In the genomic region with DNA sequence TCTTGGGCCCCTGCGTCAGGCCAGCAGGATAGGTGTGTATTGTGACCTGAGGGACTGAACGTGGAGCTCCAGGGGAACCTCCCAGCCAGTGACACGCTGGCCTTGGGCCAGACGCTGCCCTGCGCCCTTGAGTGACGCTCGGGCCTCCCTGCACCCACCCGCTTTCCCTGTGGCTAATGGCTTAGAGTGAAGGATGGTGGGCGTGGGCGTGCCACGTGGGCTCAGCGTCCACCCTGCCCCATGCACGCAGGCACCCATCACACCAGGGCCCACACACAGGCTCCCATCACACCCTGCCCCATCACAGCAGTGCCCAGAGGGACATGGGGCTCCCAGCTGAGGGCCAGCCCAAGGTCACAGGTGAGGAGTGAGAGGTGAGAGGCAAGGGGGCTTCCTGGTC, we compare ENCODE assay signal across 25 cellular contexts. TPM values are rescaled to one million over a fixed set of nuclear protein-coding genes. Genes with fewer than 3 reads are reported as not detected.
A peak's percentile ranks its signal among the peaks of the same experiment; 100 is the strongest.
DNase-seq lines count a peak whose midpoint lies in the region; ATAC-seq, FAIRE-seq and TF ChIP-seq lines count a peak whose summit lies in the region.
"Had no signal": no experiment of that assay in that cellular context is flagged by ENCODE, and none has a peak within 500 bp of the region (broad histone marks: within the 10 kb centered on the region; RNA-seq: fewer than 3 reads in every experiment).

No MANE protein-coding gene starts in this region.

- H2BK15ac ChIP-seq in neuronal stem cell (ENCODE audit: low read length): no peak overlapping the region

- peak overlapping the region; percentile 37 for H2AK5ac ChIP-seq in neuronal stem cell (ENCODE audit: low read depth, low read length)

- no peak for DNase-seq in HepG2 (ENCODE audit: low spot score)
- DNase-seq in right lobe of liver: no peak
- no peak for DNase-seq in RWPE1 (ENCODE audit: low spot score)
- no peak for DNase-seq in neuronal stem cell (ENCODE audit: low spot score)
- no peak for DNase-seq in KBM-7
- DNase-seq in progenitor cell of endocrine pancreas (ENCODE audit: low spot score, unreplicated experiment): no peak
- DNase-seq: C1 segment of cervical spinal cord; Calu3; CD4-positive, alpha-beta memory T cell; COR-L47; DMS53; DMS79 treated with DMSO at 0.1 percent for 48 hours; GF-D8; GM23248; H9; HFFc6 had no signal

- H3K27ac ChIP-seq in HepG2 (ENCODE audit: extremely low read length, insufficient read depth, low read length): no peak overlapping the region
- H3K27ac ChIP-seq in right lobe of liver: no peak overlapping the region
- peak overlapping the region; percentile 3; the same call in 1 of the 2 replicates for H3K27ac ChIP-seq in RWPE1
- H3K27ac ChIP-seq in neuronal stem cell (replicated peaks; ENCODE audit: low read length): no peak overlapping the region
- H3K27ac ChIP-seq: GM23248 had no signal

- H3K79me1 ChIP-seq in neuronal stem cell (ENCODE audit: low read depth, low read length): peaks cover 4% of the 10 kb centered on the region

- H3K36me3 Mint-ChIP-seq in progenitor cell of endocrine pancreas (ENCODE audit: insufficient read depth): peaks cover 2% of the 10 kb centered on the region
- H3K36me3 Mint-ChIP-seq: CD4-positive, alpha-beta memory T cell had no signal

- no peak overlapping the region for H2BK120ac ChIP-seq in neuronal stem cell (ENCODE audit: low read depth, low read length)

- H3K14ac ChIP-seq in neuronal stem cell (ENCODE audit: low read length): no peak overlapping the region

- no peak overlapping the region for H4K8ac ChIP-seq in neuronal stem cell (ENCODE audit: low read depth, low read length)

- no peak overlapping the region for H4K91ac ChIP-seq in neuronal stem cell (ENCODE audit: low read depth, low read length, poor library complexity)

- in situ Hi-C loops in HepG2 (cut with HindIII; ENCODE audit: extremely low pct_ligation_motif_present, low pct_unique_long_range_greater_than_20kb) (loop anchor here (10.0 kb wide), 1 partner anchor 192 kb away; a partner anchor contains a TSS), KBM-7 (cut with MboI; ENCODE audit: low pct_unique_long_range_greater_than_20kb, low sequenced_read_pairs) (no loop called here)

- no TSS peak for BruUV-seq in HepG2 (replicated peaks; lab: Mats Ljungman, UMichigan)

- no peak overlapping the region for H3K18ac ChIP-seq in neuronal stem cell (ENCODE audit: low read length)

- H3K79me2 ChIP-seq in HepG2 (ENCODE audit: insufficient read depth, low read length): no peaks in the 10 kb centered on the region

- H3K27me3 ChIP-seq in HepG2 (ENCODE audit: control insufficient read depth in 1 of 2, insufficient read depth in 2 of 2, low read length in 2 of 2): no peaks in the 10 kb centered on the region
- no peaks in the 10 kb centered on the region for H3K27me3 ChIP-seq in right lobe of liver
- H3K27me3 ChIP-seq in neuronal stem cell (ENCODE audit: control insufficient read depth in 3 of 3, insufficient read depth in 3 of 3, low read depth in 1 of 3, low read length in 3 of 3): no peaks in the 10 kb centered on the region

- POLR2A ChIA-PET in HepG2 (lab: Yijun Ruan, JAX) (no interaction called here), RWPE1 (lab: Yijun Ruan, JAX; ENCODE audit: low non-redundant PET) (no interaction called here)

- H3K27ac Mint-ChIP-seq in progenitor cell of endocrine pancreas: no peak overlapping the region
- H3K27ac Mint-ChIP-seq: CD4-positive, alpha-beta memory T cell; H9; HFFc6 had no signal

- no peak overlapping the region for H3K9ac ChIP-seq in HepG2 (ENCODE audit: insufficient read depth, low read depth, low read length)
- H3K9ac ChIP-seq in neuronal stem cell (ENCODE audit: low read depth, low read length, poor library complexity): no peak overlapping the region
- H3K9ac ChIP-seq: GM23248 had no signal

- TF ChIP-seq RAD21 in HepG2 (CRISPR knock-in tag; IDR thresholded peaks at IDR 0.05): no peak

- H2BK12ac ChIP-seq in neuronal stem cell (ENCODE audit: low read length): no peak overlapping the region

- no CpG with 5 or more reads among the region's 13 CpGs for WGBS in HepG2 (ENCODE audit: low lambda C conversion rate)
- no CpG with 5 or more reads among the region's 13 CpGs for WGBS in right lobe of liver (ENCODE audit: insufficient coverage, low coverage, low lambda C conversion rate, missing lambda C conversion rate)
- WGBS in neuronal stem cell (ENCODE audit: extremely low coverage in 2 of 2, insufficient read length in 2 of 2, insufficient replicate concordance in 1 of 2), 2 donors: no CpG with 5 or more reads among the region's 13 CpGs

- intact Hi-C loops in HepG2 (cut with micrococcal nuclease; ENCODE audit: unreplicated experiment): no loop called here
- intact Hi-C loops in right lobe of liver (cut with DNase I): loop anchor here (5.0 to 10.0 kb wide), 3 partner anchors 92 to 262 kb away; a partner anchor contains a TSS

- H3K9me3 ChIP-seq in HepG2 (ENCODE audit: low read length) (no peaks in the 10 kb centered on the region), right lobe of liver (no peaks in the 10 kb centered on the region), neuronal stem cell (replicated peaks in 1 of 2; ENCODE audit: control insufficient read depth in 2 of 2, insufficient read depth in 1 of 2, low read depth in 1 of 2, low read length in 2 of 2) (no peaks in the 10 kb centered on the region)

- H2AFZ ChIP-seq in HepG2 (ENCODE audit: low read length) (no peak overlapping the region), neuronal stem cell (ENCODE audit: low read length) (no peak overlapping the region)
- H2AFZ ChIP-seq: GM23248 had no signal

- H3K4me3 ChIP-seq in HepG2 (replicated peaks in 1 of 3; ENCODE audit: insufficient read depth in 1 of 3, low read depth in 2 of 3, low read length in 3 of 3) (no peak overlapping the region), right lobe of liver (no peak overlapping the region), neuronal stem cell (ENCODE audit: low read length in 2 of 2) (no peak overlapping the region)
- H3K4me3 ChIP-seq: GM23248 had no signal

- H3K4me2 ChIP-seq in HepG2 (ENCODE audit: low read depth, low read length): no peak overlapping the region
- no peak overlapping the region for H3K4me2 ChIP-seq in neuronal stem cell (ENCODE audit: insufficient read depth, low read length, poor library complexity, severe bottlenecking)

- TF ChIP-seq EP300 in HepG2 (IDR thresholded peaks at IDR 0.05; ENCODE audit: low read depth in 2 of 2, low read length in 2 of 2) (no peak), HepG2 (CRISPR knock-in tag; IDR thresholded peaks at IDR 0.05; ENCODE audit: borderline replicate concordance) (no peak)

- H3K4me1 Mint-ChIP-seq in progenitor cell of endocrine pancreas (ENCODE audit: low read depth): no peaks in the 10 kb centered on the region
- H3K4me1 Mint-ChIP-seq: H9 had no signal

- FAIRE-seq in HepG2 (lab: Jason Lieb, UNC): no peak
- FAIRE-seq: GM12892, H1 had no signal

- H3K36me3 ChIP-seq in HepG2 (replicated peaks in 1 of 2; ENCODE audit: control insufficient read depth in 1 of 2, insufficient read depth in 2 of 2, low read length in 2 of 2) (no peaks in the 10 kb centered on the region), right lobe of liver (no peaks in the 10 kb centered on the region), neuronal stem cell (replicated peaks in 1 of 2; ENCODE audit: control insufficient read depth in 2 of 2, insufficient read depth in 2 of 2, low read length in 2 of 2) (peaks cover 3 to 23% of the 10 kb centered on the region in 2 donors)

- no peaks in the 10 kb centered on the region for H4K20me1 ChIP-seq in HepG2 (ENCODE audit: insufficient read depth, low read length)

- no peak overlapping the region for H3K4ac ChIP-seq in neuronal stem cell (ENCODE audit: low read length)

- H2BK5ac ChIP-seq in neuronal stem cell (ENCODE audit: low read length): no peak overlapping the region

- TF ChIP-seq CTCF in HepG2 (CRISPR knock-in tag; IDR thresholded peaks at IDR 0.05) (no peak), right lobe of liver (IDR thresholded peaks at IDR 0.05) (no peak), RWPE1 (conservative IDR thresholded peaks at IDR 0.05; ENCODE audit: low read depth) (no peak), progenitor cell of endocrine pancreas (IDR thresholded peaks at IDR 0.05; ENCODE audit: unreplicated experiment) (no peak)

- ATAC-seq in HepG2 (no peak), right lobe of liver (no peak), GM21786 (IDR thresholded peaks at IDR 0.05; ENCODE audit: unreplicated experiment) (no peak)
- ATAC-seq: HCT116 had no signal

- peak overlapping the region; percentile 85 for H3K23ac ChIP-seq in neuronal stem cell (ENCODE audit: low read depth, low read length, poor library complexity)

- H3K9me3 Mint-ChIP-seq in progenitor cell of endocrine pancreas (ENCODE audit: low read depth): no peaks in the 10 kb centered on the region
- H3K9me3 Mint-ChIP-seq: CD4-positive, alpha-beta memory T cell; H9; HFFc6 had no signal

- H3K4me1 ChIP-seq in HepG2 (ENCODE audit: insufficient read depth, low read length) (peaks cover 31% of the 10 kb centered on the region), right lobe of liver (peaks cover 0 to 3% (median 0%) of the 10 kb centered on the region in 4 donors), neuronal stem cell (ENCODE audit: control insufficient read depth in 2 of 2, insufficient read depth in 1 of 2, low read depth in 1 of 2, low read length in 2 of 2) (peaks cover 3 to 23% of the 10 kb centered on the region in 2 donors)

- H3K4me3 Mint-ChIP-seq in progenitor cell of endocrine pancreas (ENCODE audit: low read depth): no peak overlapping the region
- H3K4me3 Mint-ChIP-seq: CD4-positive, alpha-beta memory T cell; H9; HFFc6 had no signal

- TF ChIP-seq POLR2A in HepG2 (IDR thresholded peaks at IDR 0.05; ENCODE audit: insufficient read depth in 1 of 2, low read depth in 2 of 2, low read length in 2 of 2): no peak
- TF ChIP-seq POLR2A in right lobe of liver (IDR thresholded peaks at IDR 0.05): no peak

- peaks cover 3% of the 10 kb centered on the region for H3K27me3 Mint-ChIP-seq in progenitor cell of endocrine pancreas
- H3K27me3 Mint-ChIP-seq: CD4-positive, alpha-beta memory T cell had no signal

- CTCF ChIA-PET in HepG2 (lab: Yijun Ruan, JAX; ENCODE audit: low intra/inter-chr PET ratio, low total read pairs): no interaction called here
- CTCF ChIA-PET in RWPE1 (lab: Yijun Ruan, JAX): interaction anchor here (0.6 to 6.3 kb wide), 8 partner anchors 10 to 189 kb away, joined by 3 to 97 read pairs (median 6); a partner anchor contains a TSS

RNA-seq across cellular contexts. Expression of a gene that starts 5.1 kb away (rescaled TPM):
- total RNA-seq in HepG2 (2016; rRNA removed; fragmentation: Illumina TruSeq; extraction: Trizol) (not detected in 2 replicates), right lobe of liver (under 1 TPM in 2 of 6 experiments, not detected in 4; 0.12 to 0.13 TPM), progenitor cell of endocrine pancreas (not detected in 2 replicates)
- not detected in 2 replicates for total RNA-seq in HepG2 (2016; cell fraction: cytosol; rRNA removed; fragmentation: Illumina TruSeq; extraction: Trizol; ENCODE audit: low read depth)
- not detected in 2 replicates for total RNA-seq in HepG2 (2016; cell fraction: insoluble cytoplasmic fraction; rRNA removed; fragmentation: Illumina TruSeq; extraction: Trizol)
- not detected in 2 replicates for total RNA-seq in HepG2 (2016; cell fraction: membrane; rRNA removed; fragmentation: Illumina TruSeq; extraction: Trizol)
- not detected in 2 replicates for total RNA-seq in HepG2 (2016; cell fraction: nucleus; rRNA removed; fragmentation: Illumina TruSeq; extraction: Trizol)
- polyA plus RNA-seq in HepG2 (2011; rRNA removed): 0.05 TPM in 1 of 2 replicates, not detected in the other
- polyA plus RNA-seq in HepG2 (2011; cell fraction: cytosol; rRNA removed): 0.05 TPM in 1 of 2 replicates, not detected in the other
- not detected in 2 replicates for polyA plus RNA-seq in HepG2 (2011; cell fraction: nucleus; rRNA removed)
- polyA plus RNA-seq in HepG2 (2012): not detected in 2 replicates
- not detected in 2 replicates for polyA plus RNA-seq in HepG2 (2016; cell fraction: cytosol; fragmentation: Illumina TruSeq; extraction: Trizol; ENCODE audit: low read depth)
- not detected in 2 replicates for polyA plus RNA-seq in HepG2 (2016; cell fraction: insoluble cytoplasmic fraction; fragmentation: Illumina TruSeq; extraction: Trizol; ENCODE audit: low read depth)
- polyA plus RNA-seq in HepG2 (2016; cell fraction: membrane; fragmentation: Illumina TruSeq; extraction: Trizol; ENCODE audit: low read depth): not detected in 2 replicates
- polyA plus RNA-seq in HepG2 (2016; cell fraction: nucleus; fragmentation: Illumina TruSeq; extraction: Trizol; ENCODE audit: insufficient read depth, low read depth): not detected in 2 replicates
- polyA minus RNA-seq in HepG2 (2011; rRNA and poly(A)+ RNA removed; ENCODE audit: low replicate concordance): 0.07 TPM in 1 of 2 replicates, not detected in the other
- not detected in 2 replicates for polyA minus RNA-seq in HepG2 (2011; cell fraction: cytosol; rRNA and poly(A)+ RNA removed)
- not detected in 2 replicates for polyA minus RNA-seq in HepG2 (2011; cell fraction: nucleus; rRNA and poly(A)+ RNA removed)
- polyA plus RNA-seq in neuronal stem cell (2013, experiment 1 of 2): not detected
- polyA plus RNA-seq in neuronal stem cell (2013, experiment 2 of 2): not detected
- total RNA-seq: A172, A673, Calu3, Daoy, G401, GM23248, H1, H9, HFFc6 had no signal
- polyA plus RNA-seq: BJ, GM23248, H1 had no signal

RNA-seq across cellular contexts. Expression of a gene that starts 8.9 kb away (rescaled TPM):
- total RNA-seq in HepG2 (2016; rRNA removed; fragmentation: Illumina TruSeq; extraction: Trizol): 0.63 and 0.84 TPM in 2 replicates
- total RNA-seq in HepG2 (2016; cell fraction: cytosol; rRNA removed; fragmentation: Illumina TruSeq; extraction: Trizol; ENCODE audit: low read depth): 1.2 TPM in 1 of 2 replicates, not detected in the other
- total RNA-seq in HepG2 (2016; cell fraction: insoluble cytoplasmic fraction; rRNA removed; fragmentation: Illumina TruSeq; extraction: Trizol): 0.65 and 1.7 TPM in 2 replicates
- 0.59 and 0.79 TPM in 2 replicates for total RNA-seq in HepG2 (2016; cell fraction: membrane; rRNA removed; fragmentation: Illumina TruSeq; extraction: Trizol)
- 2.7 and 4.8 TPM in 2 replicates for total RNA-seq in HepG2 (2016; cell fraction: nucleus; rRNA removed; fragmentation: Illumina TruSeq; extraction: Trizol)
- 5.4 and 7.0 TPM in 2 replicates for polyA plus RNA-seq in HepG2 (2011; rRNA removed)
- 1.7 and 3.4 TPM in 2 replicates for polyA plus RNA-seq in HepG2 (2011; cell fraction: cytosol; rRNA removed)
- 93.3 and 114 TPM in 2 replicates for polyA plus RNA-seq in HepG2 (2011; cell fraction: nucleus; rRNA removed)
- polyA plus RNA-seq in HepG2 (2012): 4.5 and 8.4 TPM in 2 replicates
- polyA plus RNA-seq in HepG2 (2016; cell fraction: cytosol; fragmentation: Illumina TruSeq; extraction: Trizol; ENCODE audit: low read depth): 1.00 and 1.1 TPM in 2 replicates
- polyA plus RNA-seq in HepG2 (2016; cell fraction: insoluble cytoplasmic fraction; fragmentation: Illumina TruSeq; extraction: Trizol; ENCODE audit: low read depth): 0.67 and 1.8 TPM in 2 replicates
- polyA plus RNA-seq in HepG2 (2016; cell fraction: membrane; fragmentation: Illumina TruSeq; extraction: Trizol; ENCODE audit: low read depth): 1.1 and 1.5 TPM in 2 replicates
- 9.8 and 12.2 TPM in 2 replicates for polyA plus RNA-seq in HepG2 (2016; cell fraction: nucleus; fragmentation: Illumina TruSeq; extraction: Trizol; ENCODE audit: insufficient read depth, low read depth)
- polyA minus RNA-seq in HepG2 (2011; rRNA and poly(A)+ RNA removed; ENCODE audit: low replicate concordance): 1.9 and 12.5 TPM in 2 replicates
- 2.9 and 3.0 TPM in 2 replicates for polyA minus RNA-seq in HepG2 (2011; cell fraction: cytosol; rRNA and poly(A)+ RNA removed)
- polyA minus RNA-seq in HepG2 (2011; cell fraction: nucleus; rRNA and poly(A)+ RNA removed): 3.9 and 4.2 TPM in 2 replicates
- total RNA-seq in right lobe of liver: 10 to 100 TPM in 5 of 6 experiments, 1 to 10 TPM in 1; 9.3 to 14.9 (median 12.2) TPM
- polyA plus RNA-seq in neuronal stem cell (2013, experiment 1 of 2): 41.2 TPM
- polyA plus RNA-seq in neuronal stem cell (2013, experiment 2 of 2): 37.6 TPM
- total RNA-seq in progenitor cell of endocrine pancreas: 62.0 and 73.2 TPM in 2 replicates

RNA-seq across cellular contexts. Expression of a gene that starts 9.0 kb away (rescaled TPM):
- 0.72 and 2.9 TPM in 2 replicates for total RNA-seq in HepG2 (2016; rRNA removed; fragmentation: Illumina TruSeq; extraction: Trizol)
- total RNA-seq in HepG2 (2016; cell fraction: cytosol; rRNA removed; fragmentation: Illumina TruSeq; extraction: Trizol; ENCODE audit: low read depth): 0.35 and 1.1 TPM in 2 replicates
- 1.1 and 2.6 TPM in 2 replicates for total RNA-seq in HepG2 (2016; cell fraction: insoluble cytoplasmic fraction; rRNA removed; fragmentation: Illumina TruSeq; extraction: Trizol)
- total RNA-seq in HepG2 (2016; cell fraction: membrane; rRNA removed; fragmentation: Illumina TruSeq; extraction: Trizol): 0.96 and 1.1 TPM in 2 replicates
- total RNA-seq in HepG2 (2016; cell fraction: nucleus; rRNA removed; fragmentation: Illumina TruSeq; extraction: Trizol): 5.7 and 7.0 TPM in 2 replicates
- polyA plus RNA-seq in HepG2 (2011; rRNA removed): 19.2 and 21.0 TPM in 2 replicates
- polyA plus RNA-seq in HepG2 (2011; cell fraction: cytosol; rRNA removed): 8.6 and 13.3 TPM in 2 replicates
- 246 and 388 TPM in 2 replicates for polyA plus RNA-seq in HepG2 (2011; cell fraction: nucleus; rRNA removed)
- 22.2 and 22.7 TPM in 2 replicates for polyA plus RNA-seq in HepG2 (2012)
- polyA plus RNA-seq in HepG2 (2016; cell fraction: cytosol; fragmentation: Illumina TruSeq; extraction: Trizol; ENCODE audit: low read depth): 0.33 and 0.37 TPM in 2 replicates
- polyA plus RNA-seq in HepG2 (2016; cell fraction: insoluble cytoplasmic fraction; fragmentation: Illumina TruSeq; extraction: Trizol; ENCODE audit: low read depth): 0.39 and 1.4 TPM in 2 replicates
- 0.64 and 0.73 TPM in 2 replicates for polyA plus RNA-seq in HepG2 (2016; cell fraction: membrane; fragmentation: Illumina TruSeq; extraction: Trizol; ENCODE audit: low read depth)
- 15.6 and 16.5 TPM in 2 replicates for polyA plus RNA-seq in HepG2 (2016; cell fraction: nucleus; fragmentation: Illumina TruSeq; extraction: Trizol; ENCODE audit: insufficient read depth, low read depth)
- polyA minus RNA-seq in HepG2 (2011; rRNA and poly(A)+ RNA removed; ENCODE audit: low replicate concordance): 35.7 and 56.6 TPM in 2 replicates
- polyA minus RNA-seq in HepG2 (2011; cell fraction: cytosol; rRNA and poly(A)+ RNA removed): 7.6 and 10.1 TPM in 2 replicates
- polyA minus RNA-seq in HepG2 (2011; cell fraction: nucleus; rRNA and poly(A)+ RNA removed): 20.8 and 28.6 TPM in 2 replicates
- 10 to 100 TPM; 23.7 to 49.2 (median 34.2) TPM for total RNA-seq in right lobe of liver
- 27.7 TPM for polyA plus RNA-seq in neuronal stem cell (2013, experiment 1 of 2)
- 24.0 TPM for polyA plus RNA-seq in neuronal stem cell (2013, experiment 2 of 2)
- 26.4 and 30.1 TPM in 2 replicates for total RNA-seq in progenitor cell of endocrine pancreas

RNA-seq across cellular contexts. Expression of a gene that starts 16.8 kb away (rescaled TPM):
- total RNA-seq in HepG2 (2016; rRNA removed; fragmentation: Illumina TruSeq; extraction: Trizol) (0.87 and 0.95 TPM in 2 replicates), right lobe of liver (1 to 10 TPM in 2 of 6 experiments, under 1 TPM in 4; 0.50 to 2.1 (median 0.80) TPM), progenitor cell of endocrine pancreas (0.19 and 0.51 TPM in 2 replicates)
- 0.61 and 0.88 TPM in 2 replicates for total RNA-seq in HepG2 (2016; cell fraction: cytosol; rRNA removed; fragmentation: Illumina TruSeq; extraction: Trizol; ENCODE audit: low read depth)
- total RNA-seq in HepG2 (2016; cell fraction: insoluble cytoplasmic fraction; rRNA removed; fragmentation: Illumina TruSeq; extraction: Trizol): 0.74 and 0.82 TPM in 2 replicates
- 0.69 and 0.71 TPM in 2 replicates for total RNA-seq in HepG2 (2016; cell fraction: membrane; rRNA removed; fragmentation: Illumina TruSeq; extraction: Trizol)
- 3.4 and 3.6 TPM in 2 replicates for total RNA-seq in HepG2 (2016; cell fraction: nucleus; rRNA removed; fragmentation: Illumina TruSeq; extraction: Trizol)
- 3.2 and 4.1 TPM in 2 replicates for polyA plus RNA-seq in HepG2 (2011; rRNA removed)
- polyA plus RNA-seq in HepG2 (2011; cell fraction: cytosol; rRNA removed): 2.1 and 3.2 TPM in 2 replicates
- 41.8 and 49.4 TPM in 2 replicates for polyA plus RNA-seq in HepG2 (2011; cell fraction: nucleus; rRNA removed)
- 21.3 and 23.9 TPM in 2 replicates for polyA plus RNA-seq in HepG2 (2012)
- 1.5 and 1.8 TPM in 2 replicates for polyA plus RNA-seq in HepG2 (2016; cell fraction: cytosol; fragmentation: Illumina TruSeq; extraction: Trizol; ENCODE audit: low read depth)
- polyA plus RNA-seq in HepG2 (2016; cell fraction: insoluble cytoplasmic fraction; fragmentation: Illumina TruSeq; extraction: Trizol; ENCODE audit: low read depth): 2.3 and 2.8 TPM in 2 replicates
- polyA plus RNA-seq in HepG2 (2016; cell fraction: membrane; fragmentation: Illumina TruSeq; extraction: Trizol; ENCODE audit: low read depth): 2.2 and 2.6 TPM in 2 replicates
- polyA plus RNA-seq in HepG2 (2016; cell fraction: nucleus; fragmentation: Illumina TruSeq; extraction: Trizol; ENCODE audit: insufficient read depth, low read depth): 12.9 and 17.3 TPM in 2 replicates
- 8.8 TPM in 1 of 2 replicates, not detected in the other for polyA minus RNA-seq in HepG2 (2011; rRNA and poly(A)+ RNA removed; ENCODE audit: low replicate concordance)
- polyA minus RNA-seq in HepG2 (2011; cell fraction: cytosol; rRNA and poly(A)+ RNA removed): 9.0 and 9.2 TPM in 2 replicates
- 5.5 and 6.4 TPM in 2 replicates for polyA minus RNA-seq in HepG2 (2011; cell fraction: nucleus; rRNA and poly(A)+ RNA removed)
- 0.01 TPM for polyA plus RNA-seq in neuronal stem cell (2013, experiment 1 of 2)
- not detected for polyA plus RNA-seq in neuronal stem cell (2013, experiment 2 of 2)
- total RNA-seq: A172; A673; CD4-positive, alpha-beta memory T cell; Daoy; G401; GM23248 had no signal
- polyA plus RNA-seq: BJ; CD4-positive, alpha-beta memory T cell; GM23248 had no signal

RNA-seq across cellular contexts. Expression of a gene that starts 33.3 kb away (rescaled TPM):
- total RNA-seq in HepG2 (2016; rRNA removed; fragmentation: Illumina TruSeq; extraction: Trizol) (35.9 and 42.8 TPM in 2 replicates), right lobe of liver (under 1 TPM in 5 of 6 experiments, not detected in 1; 0.05 to 0.43 (median 0.22) TPM), progenitor cell of endocrine pancreas (15.1 and 15.3 TPM in 2 replicates)
- total RNA-seq in HepG2 (2016; cell fraction: cytosol; rRNA removed; fragmentation: Illumina TruSeq; extraction: Trizol; ENCODE audit: low read depth): 7.0 and 7.1 TPM in 2 replicates
- 34.9 and 42.2 TPM in 2 replicates for total RNA-seq in HepG2 (2016; cell fraction: insoluble cytoplasmic fraction; rRNA removed; fragmentation: Illumina TruSeq; extraction: Trizol)
- 29.9 and 31.6 TPM in 2 replicates for total RNA-seq in HepG2 (2016; cell fraction: membrane; rRNA removed; fragmentation: Illumina TruSeq; extraction: Trizol)
- total RNA-seq in HepG2 (2016; cell fraction: nucleus; rRNA removed; fragmentation: Illumina TruSeq; extraction: Trizol): 23.7 and 28.1 TPM in 2 replicates
- polyA plus RNA-seq in HepG2 (2011; rRNA removed): 18.7 and 21.9 TPM in 2 replicates
- 16.4 and 40.1 TPM in 2 replicates for polyA plus RNA-seq in HepG2 (2011; cell fraction: cytosol; rRNA removed)
- polyA plus RNA-seq in HepG2 (2011; cell fraction: nucleus; rRNA removed): 28.3 and 52.1 TPM in 2 replicates
- polyA plus RNA-seq in HepG2 (2012): 12.0 and 19.0 TPM in 2 replicates
- polyA plus RNA-seq in HepG2 (2016; cell fraction: cytosol; fragmentation: Illumina TruSeq; extraction: Trizol; ENCODE audit: low read depth): 6.8 and 7.6 TPM in 2 replicates
- polyA plus RNA-seq in HepG2 (2016; cell fraction: insoluble cytoplasmic fraction; fragmentation: Illumina TruSeq; extraction: Trizol; ENCODE audit: low read depth): 33.9 and 39.2 TPM in 2 replicates
- polyA plus RNA-seq in HepG2 (2016; cell fraction: membrane; fragmentation: Illumina TruSeq; extraction: Trizol; ENCODE audit: low read depth): 23.3 and 27.0 TPM in 2 replicates
- 44.9 and 46.9 TPM in 2 replicates for polyA plus RNA-seq in HepG2 (2016; cell fraction: nucleus; fragmentation: Illumina TruSeq; extraction: Trizol; ENCODE audit: insufficient read depth, low read depth)
- 38.7 and 55.4 TPM in 2 replicates for polyA minus RNA-seq in HepG2 (2011; rRNA and poly(A)+ RNA removed; ENCODE audit: low replicate concordance)
- 18.6 and 32.8 TPM in 2 replicates for polyA minus RNA-seq in HepG2 (2011; cell fraction: cytosol; rRNA and poly(A)+ RNA removed)
- polyA minus RNA-seq in HepG2 (2011; cell fraction: nucleus; rRNA and poly(A)+ RNA removed): 7.3 and 8.6 TPM in 2 replicates
- 15.6 TPM for polyA plus RNA-seq in neuronal stem cell (2013, experiment 1 of 2)
- 16.0 TPM for polyA plus RNA-seq in neuronal stem cell (2013, experiment 2 of 2)
